Comparison of ENCODE assay signal across 16 cellular contexts in the genomic region with DNA sequence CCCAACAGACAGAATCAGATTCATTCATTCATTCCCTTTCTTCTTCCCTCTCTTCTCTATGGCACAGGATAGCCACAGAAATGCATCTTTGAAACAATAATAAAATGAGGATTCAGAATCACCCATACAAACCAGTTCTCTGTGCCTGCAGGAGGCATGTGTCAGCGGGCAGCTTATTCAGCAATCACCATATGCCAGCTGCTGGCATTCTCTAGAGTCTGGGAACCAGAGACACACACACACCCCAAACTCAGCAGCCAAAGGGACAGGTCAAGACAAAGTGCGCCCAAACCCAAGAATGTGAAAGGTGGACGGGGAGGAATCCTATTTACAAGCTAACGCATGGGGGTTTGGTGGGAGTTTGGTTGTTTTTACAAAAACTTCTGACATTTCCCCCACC. TPM values are rescaled to one million over a fixed set of nuclear protein-coding genes. Genes with fewer than 3 reads are reported as not detected.
DNase-seq lines count a peak whose midpoint lies in the region; TF ChIP-seq lines count a peak whose summit lies in the region.
"Had no signal": no experiment of that assay in that cellular context is flagged by ENCODE, and none has a peak within 500 bp of the region (broad histone marks: within the 10 kb centered on the region; RNA-seq: fewer than 3 reads in every experiment).

No MANE protein-coding gene starts in this region.

- H3F3A ChIP-seq in neural progenitor cell (ENCODE audit: low read depth) = peaks cover 3% of the 10 kb centered on the region

- H3K9ac ChIP-seq in neural progenitor cell = peak overlapping the region; percentile 1
- H3K9ac ChIP-seq: KMS-11 had no signal

- H3K4me1 Mint-ChIP-seq in brain = peaks cover 31% of the 10 kb centered on the region
- no peaks in the 10 kb centered on the region for H3K4me1 Mint-ChIP-seq in neural progenitor cell

- no peaks in the 10 kb centered on the region for H3K9me3 Mint-ChIP-seq in brain
- H3K9me3 Mint-ChIP-seq in neural progenitor cell = no peaks in the 10 kb centered on the region
- H3K9me3 Mint-ChIP-seq: H9 had no signal

- H3K27me3 Mint-ChIP-seq in brain = no peaks in the 10 kb centered on the region
- no peaks in the 10 kb centered on the region for H3K27me3 Mint-ChIP-seq in neural progenitor cell (ENCODE audit: insufficient read depth, low read depth)

- no peaks in the 10 kb centered on the region for H3K36me3 ChIP-seq in neural progenitor cell

- H3K36me3 Mint-ChIP-seq in brain (peaks cover 19% of the 10 kb centered on the region), neural progenitor cell (peaks cover 16% of the 10 kb centered on the region)

- no peak overlapping the region for H3K27ac ChIP-seq in neural progenitor cell
- H3K27ac ChIP-seq: KMS-11 had no signal

- H3K27ac Mint-ChIP-seq in brain (peak overlapping the region in 4 of 5 experiments; percentile 17 to 82 (median 66)), neural progenitor cell (no peak overlapping the region)

- H3K79me2 ChIP-seq in neural progenitor cell (ENCODE audit: low read depth) = peaks cover 75% of the 10 kb centered on the region

- H3K4me3 ChIP-seq in epithelial cell of esophagus (ENCODE audit: low read length) = no peak overlapping the region
- H3K4me3 ChIP-seq in neural progenitor cell = no peak overlapping the region

- DNase-seq in epithelial cell of esophagus (ENCODE audit: low read depth) (peak; percentile 39), neural progenitor cell (ENCODE audit: low spot score) (no peak), NCI-H1048 (lab: John Stamatoyannopoulos, UW) (no peak), mucosa of gallbladder (ENCODE audit: low spot score) (no peak)
- DNase-seq: ACHN, AML-193, DMS79, H9, NCI-H1092, NCI-H146, NCI-H2081 treated with DMSO at 0.1 percent for 48 hours, NCI-H510A treated with DMSO at 0.1 percent for 48 hours had no signal

- no peak overlapping the region for H2AFZ ChIP-seq in neural progenitor cell (replicated peaks)

- H4K20me1 ChIP-seq in neural progenitor cell (ENCODE audit: low read depth) = peaks cover 88% of the 10 kb centered on the region

- H3K4me3 Mint-ChIP-seq in brain (peak overlapping the region in 1 of 5 experiments; percentile 2), neural progenitor cell (no peak overlapping the region)
- H3K4me3 Mint-ChIP-seq: H9 had no signal

- no peaks in the 10 kb centered on the region for H3K4me1 ChIP-seq in neural progenitor cell

- TF ChIP-seq CTCF in brain (conservative IDR thresholded peaks at IDR 0.05) (no peak), epithelial cell of esophagus (IDR thresholded peaks at IDR 0.05; ENCODE audit: insufficient read depth, low read depth, low read length, missing control alignments) (no peak), neural progenitor cell (IDR thresholded peaks at IDR 0.05) (no peak)

- no peaks in the 10 kb centered on the region for H3K27me3 ChIP-seq in neural progenitor cell

- no peaks in the 10 kb centered on the region for H3K9me3 ChIP-seq in neural progenitor cell (ENCODE audit: low read depth)

- no peak overlapping the region for H3K4me2 ChIP-seq in neural progenitor cell
- H3K4me2 ChIP-seq: KMS-11 had no signal

RNA-seq across cellular contexts. Expression of a gene that starts 14.1 kb away (rescaled TPM):
- 201 TPM for polyA plus RNA-seq in brain (ENCODE audit: insufficient read depth, low read depth, low replicate concordance)
- 84.1 and 144 TPM in 2 replicates for total RNA-seq in neural progenitor cell (ENCODE audit: low replicate concordance)
- 198 TPM for total RNA-seq in mucosa of gallbladder

RNA-seq across cellular contexts. Expression of a gene that starts 17.9 kb away (rescaled TPM):
- 2.8 TPM for polyA plus RNA-seq in brain (ENCODE audit: insufficient read depth, low read depth, low replicate concordance)
- total RNA-seq in neural progenitor cell (ENCODE audit: low replicate concordance) = 12.6 and 18.2 TPM in 2 replicates
- 34.6 TPM for total RNA-seq in mucosa of gallbladder

RNA-seq across cellular contexts. Expression of a gene that starts 28.3 kb away (rescaled TPM):
- 2.4 TPM for polyA plus RNA-seq in brain (ENCODE audit: insufficient read depth, low read depth, low replicate concordance)
- total RNA-seq in neural progenitor cell (ENCODE audit: low replicate concordance) = 0.07 and 1.2 TPM in 2 replicates
- total RNA-seq in mucosa of gallbladder = 0.58 TPM

RNA-seq across cellular contexts. Expression of a gene that starts 34.9 kb away (rescaled TPM):
- polyA plus RNA-seq in brain (ENCODE audit: insufficient read depth, low read depth, low replicate concordance) = not detected
- total RNA-seq in neural progenitor cell (ENCODE audit: low replicate concordance) = 0.56 TPM in 1 of 2 replicates, not detected in the other
- 0.29 TPM for total RNA-seq in mucosa of gallbladder
- total RNA-seq: H9, MCF 10A, SK-MEL-5 had no signal

RNA-seq across cellular contexts. Expression of a gene that starts 56.0 kb away (rescaled TPM):
- polyA plus RNA-seq in brain (ENCODE audit: insufficient read depth, low read depth, low replicate concordance) = 41.5 TPM
- total RNA-seq in neural progenitor cell (ENCODE audit: low replicate concordance) (0.25 TPM in 1 of 2 replicates, not detected in the other), mucosa of gallbladder (0.06 TPM)
